3 cellular contexts compared by ENCODE assay signal in the genomic region with DNA sequence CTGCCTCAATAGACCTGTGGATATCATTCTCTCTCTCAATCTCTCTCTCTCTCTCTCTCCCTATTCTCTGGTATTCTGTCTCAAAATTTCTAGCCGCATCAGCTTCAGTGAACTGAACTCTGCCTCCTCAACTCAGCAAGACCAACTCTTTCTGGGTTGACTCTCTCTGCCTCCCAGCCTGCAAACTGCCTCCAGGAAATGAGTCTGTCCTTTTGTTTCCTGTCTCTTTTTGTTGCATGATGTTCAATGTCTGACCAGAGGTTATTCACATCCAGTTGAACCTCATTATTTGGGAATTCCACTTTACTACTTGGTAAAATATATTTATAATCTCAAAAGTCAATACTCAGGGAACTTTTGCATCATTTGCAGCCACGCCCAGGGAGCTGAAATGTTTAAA.
TF ChIP-seq lines count a peak whose summit lies in the region.

No MANE protein-coding gene starts in this region.

TF ChIP-seq in SK-N-SH, 30 proteins besides CTCF, POLR2A, EP300 and RAD21:
- TF ChIP-seq, protein P1, sequence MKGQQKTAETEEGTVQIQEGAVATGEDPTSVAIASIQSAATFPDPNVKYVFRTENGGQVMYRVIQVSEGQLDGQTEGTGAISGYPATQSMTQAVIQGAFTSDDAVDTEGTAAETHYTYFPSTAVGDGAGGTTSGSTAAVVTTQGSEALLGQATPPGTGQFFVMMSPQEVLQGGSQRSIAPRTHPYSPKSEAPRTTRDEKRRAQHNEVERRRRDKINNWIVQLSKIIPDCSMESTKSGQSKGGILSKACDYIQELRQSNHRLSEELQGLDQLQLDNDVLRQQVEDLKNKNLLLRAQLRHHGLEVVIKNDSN (IDR thresholded peaks at IDR 0.05; ENCODE audit: borderline replicate concordance, low read depth), result no peak
- TF ChIP-seq, protein P2, sequence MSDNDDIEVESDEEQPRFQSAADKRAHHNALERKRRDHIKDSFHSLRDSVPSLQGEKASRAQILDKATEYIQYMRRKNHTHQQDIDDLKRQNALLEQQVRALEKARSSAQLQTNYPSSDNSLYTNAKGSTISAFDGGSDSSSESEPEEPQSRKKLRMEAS (IDR thresholded peaks at IDR 0.05; ENCODE audit: low read depth), result no peak
- TF ChIP-seq TCF12 (IDR thresholded peaks at IDR 0.05), result no peak
- TF ChIP-seq, protein P3, sequence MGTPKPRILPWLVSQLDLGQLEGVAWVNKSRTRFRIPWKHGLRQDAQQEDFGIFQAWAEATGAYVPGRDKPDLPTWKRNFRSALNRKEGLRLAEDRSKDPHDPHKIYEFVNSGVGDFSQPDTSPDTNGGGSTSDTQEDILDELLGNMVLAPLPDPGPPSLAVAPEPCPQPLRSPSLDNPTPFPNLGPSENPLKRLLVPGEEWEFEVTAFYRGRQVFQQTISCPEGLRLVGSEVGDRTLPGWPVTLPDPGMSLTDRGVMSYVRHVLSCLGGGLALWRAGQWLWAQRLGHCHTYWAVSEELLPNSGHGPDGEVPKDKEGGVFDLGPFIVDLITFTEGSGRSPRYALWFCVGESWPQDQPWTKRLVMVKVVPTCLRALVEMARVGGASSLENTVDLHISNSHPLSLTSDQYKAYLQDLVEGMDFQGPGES (IDR thresholded peaks at IDR 0.05; ENCODE audit: low read depth, low read length), result no peak

TF ChIP-seq in SK-N-SH treated with all-trans-retinoic acid at 6 μM for 48 hours, 23 proteins besides CTCF, POLR2A, EP300 and RAD21:
- TF ChIP-seq ISL1 (CRISPR knock-in tag; IDR thresholded peaks at IDR 0.05) (no peak), CSDC2 (CRISPR knock-in tag; IDR thresholded peaks at IDR 0.05) (no peak), ZNF8 (CRISPR knock-in tag; IDR thresholded peaks at IDR 0.05) (no peak), PPARA (CRISPR knock-in tag; IDR thresholded peaks at IDR 0.05; ENCODE audit: borderline replicate concordance) (no peak), ZFP30 (CRISPR knock-in tag; IDR thresholded peaks at IDR 0.05) (no peak), OSR1 (CRISPR knock-in tag; IDR thresholded peaks at IDR 0.05) (no peak), SNAI2 (CRISPR knock-in tag; IDR thresholded peaks at IDR 0.05) (no peak), ZFP3 (CRISPR knock-in tag; IDR thresholded peaks at IDR 0.05) (no peak), RARB (CRISPR knock-in tag; IDR thresholded peaks at IDR 0.05) (no peak), ARNTL (CRISPR knock-in tag; IDR thresholded peaks at IDR 0.05; ENCODE audit: borderline replicate concordance, low read depth) (no peak), ESRRG (CRISPR knock-in tag; IDR thresholded peaks at IDR 0.05) (no peak), TOX (CRISPR knock-in tag; IDR thresholded peaks at IDR 0.05; ENCODE audit: borderline replicate concordance) (no peak), BACH2 (CRISPR knock-in tag; IDR thresholded peaks at IDR 0.05; ENCODE audit: borderline replicate concordance) (no peak), TCF4 (CRISPR knock-in tag; IDR thresholded peaks at IDR 0.05; ENCODE audit: borderline replicate concordance) (no peak)
- TF ChIP-seq, protein P4, sequence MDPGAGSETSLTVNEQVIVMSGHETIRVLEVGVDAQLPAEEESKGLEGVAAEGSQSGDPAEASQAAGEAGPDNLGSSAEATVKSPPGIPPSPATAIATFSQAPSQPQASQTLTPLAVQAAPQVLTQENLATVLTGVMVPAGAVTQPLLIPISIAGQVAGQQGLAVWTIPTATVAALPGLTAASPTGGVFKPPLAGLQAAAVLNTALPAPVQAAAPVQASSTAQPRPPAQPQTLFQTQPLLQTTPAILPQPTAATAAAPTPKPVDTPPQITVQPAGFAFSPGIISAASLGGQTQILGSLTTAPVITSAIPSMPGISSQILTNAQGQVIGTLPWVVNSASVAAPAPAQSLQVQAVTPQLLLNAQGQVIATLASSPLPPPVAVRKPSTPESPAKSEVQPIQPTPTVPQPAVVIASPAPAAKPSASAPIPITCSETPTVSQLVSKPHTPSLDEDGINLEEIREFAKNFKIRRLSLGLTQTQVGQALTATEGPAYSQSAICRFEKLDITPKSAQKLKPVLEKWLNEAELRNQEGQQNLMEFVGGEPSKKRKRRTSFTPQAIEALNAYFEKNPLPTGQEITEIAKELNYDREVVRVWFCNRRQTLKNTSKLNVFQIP (CRISPR knock-in tag; IDR thresholded peaks at IDR 0.05; ENCODE audit: borderline replicate concordance, low read depth), result no peak
- TF ChIP-seq, protein P5, sequence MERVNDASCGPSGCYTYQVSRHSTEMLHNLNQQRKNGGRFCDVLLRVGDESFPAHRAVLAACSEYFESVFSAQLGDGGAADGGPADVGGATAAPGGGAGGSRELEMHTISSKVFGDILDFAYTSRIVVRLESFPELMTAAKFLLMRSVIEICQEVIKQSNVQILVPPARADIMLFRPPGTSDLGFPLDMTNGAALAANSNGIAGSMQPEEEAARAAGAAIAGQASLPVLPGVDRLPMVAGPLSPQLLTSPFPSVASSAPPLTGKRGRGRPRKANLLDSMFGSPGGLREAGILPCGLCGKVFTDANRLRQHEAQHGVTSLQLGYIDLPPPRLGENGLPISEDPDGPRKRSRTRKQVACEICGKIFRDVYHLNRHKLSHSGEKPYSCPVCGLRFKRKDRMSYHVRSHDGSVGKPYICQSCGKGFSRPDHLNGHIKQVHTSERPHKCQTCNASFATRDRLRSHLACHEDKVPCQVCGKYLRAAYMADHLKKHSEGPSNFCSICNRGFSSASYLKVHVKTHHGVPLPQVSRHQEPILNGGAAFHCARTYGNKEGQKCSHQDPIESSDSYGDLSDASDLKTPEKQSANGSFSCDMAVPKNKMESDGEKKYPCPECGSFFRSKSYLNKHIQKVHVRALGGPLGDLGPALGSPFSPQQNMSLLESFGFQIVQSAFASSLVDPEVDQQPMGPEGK (CRISPR knock-in tag; IDR thresholded peaks at IDR 0.05; ENCODE audit: borderline replicate concordance), result no peak
- TF ChIP-seq, protein P6, sequence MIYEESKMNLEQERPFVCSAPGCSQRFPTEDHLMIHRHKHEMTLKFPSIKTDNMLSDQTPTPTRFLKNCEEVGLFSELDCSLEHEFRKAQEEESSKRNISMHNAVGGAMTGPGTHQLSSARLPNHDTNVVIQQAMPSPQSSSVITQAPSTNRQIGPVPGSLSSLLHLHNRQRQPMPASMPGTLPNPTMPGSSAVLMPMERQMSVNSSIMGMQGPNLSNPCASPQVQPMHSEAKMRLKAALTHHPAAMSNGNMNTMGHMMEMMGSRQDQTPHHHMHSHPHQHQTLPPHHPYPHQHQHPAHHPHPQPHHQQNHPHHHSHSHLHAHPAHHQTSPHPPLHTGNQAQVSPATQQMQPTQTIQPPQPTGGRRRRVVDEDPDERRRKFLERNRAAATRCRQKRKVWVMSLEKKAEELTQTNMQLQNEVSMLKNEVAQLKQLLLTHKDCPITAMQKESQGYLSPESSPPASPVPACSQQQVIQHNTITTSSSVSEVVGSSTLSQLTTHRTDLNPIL (CRISPR knock-in tag; IDR thresholded peaks at IDR 0.05; ENCODE audit: low read depth), result no peak

TF ChIP-seq in endothelial cell of umbilical vein, 7 proteins besides CTCF, POLR2A, EP300 and RAD21:
- TF ChIP-seq GATA2 (IDR thresholded peaks at IDR 0.05; ENCODE audit: insufficient read depth, insufficient read length, low read depth, low read length), result no peak
- no peak for TF ChIP-seq EZH2 (IDR thresholded peaks at IDR 0.05; ENCODE audit: borderline replicate concordance, low read depth, low read length, severe bottlenecking)
- peak; percentile 23 for TF ChIP-seq POLR2AphosphoS5 (IDR thresholded peaks at IDR 0.05; ENCODE audit: insufficient read depth, low read depth, low read length)
- TF ChIP-seq JUN (IDR thresholded peaks at IDR 0.05; ENCODE audit: borderline replicate concordance, insufficient read depth, insufficient read length, low read depth), result no peak
- TF ChIP-seq FOS (IDR thresholded peaks at IDR 0.05; ENCODE audit: borderline replicate concordance, insufficient read depth, low read length), result peak; percentile 57
- TF ChIP-seq, protein P2 (IDR thresholded peaks at IDR 0.05; ENCODE audit: insufficient read depth, insufficient read length), result no peak
- TF ChIP-seq MYC (IDR thresholded peaks at IDR 0.05; ENCODE audit: low read depth, low read length), result no peak
TF ChIP-seq in endothelial cell of umbilical vein: peak in this region for 2.
